Comparison of ENCODE assay signal across 8 cellular contexts in the genomic region with DNA sequence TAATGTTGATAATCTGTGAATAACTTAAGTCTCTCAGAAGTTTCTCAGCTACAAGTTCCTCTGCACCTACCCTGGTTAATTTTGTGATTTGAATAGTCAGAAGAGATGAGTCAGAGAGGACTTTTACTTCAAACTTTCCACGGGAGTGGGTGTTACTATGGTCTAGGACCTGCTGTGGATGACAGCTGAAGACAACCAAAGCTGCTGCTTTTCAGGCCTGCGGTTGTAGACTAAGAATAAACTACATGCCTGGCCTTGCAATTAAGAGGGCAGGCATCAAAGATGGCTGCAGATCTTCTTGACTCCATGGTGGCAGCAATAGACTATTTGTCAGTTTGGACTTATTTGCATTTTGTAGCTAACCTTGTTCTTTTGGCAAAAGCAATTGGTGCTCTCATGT.
DNase-seq lines count a peak whose midpoint lies in the region; ATAC-seq and TF ChIP-seq lines count a peak whose summit lies in the region.

No MANE protein-coding gene starts in this region.

- TF ChIP-seq CTCF in sigmoid colon (IDR thresholded peaks at IDR 0.05) (no peak), body of pancreas (IDR thresholded peaks at IDR 0.05) (no peak)

- peak; percentile 63 for DNase-seq in activated CD8-positive, alpha-beta memory T cell treated with anti-CD3 and anti-CD28 coated beads for 24 hours
- peak; percentile 23 for DNase-seq in stimulated activated CD4-positive, alpha-beta T cell treated with anti-CD3 and anti-CD28 coated beads, Interleukin-4, amount 100 ng/mL, for 1 hour
- no peak for DNase-seq in NCI-H146 treated with DMSO at 0.1 percent for 48 hours (lab: John Stamatoyannopoulos, UW; ENCODE audit: unreplicated experiment)
- no peak for DNase-seq in sigmoid colon
- DNase-seq in cerebellar cortex (ENCODE audit: low spot score): no peak
- DNase-seq in body of pancreas: no peak

- no peaks in the 10 kb centered on the region for H3K36me3 ChIP-seq in sigmoid colon
- no peaks in the 10 kb centered on the region for H3K36me3 ChIP-seq in body of pancreas (replicated peaks in 1 of 2; ENCODE audit: insufficient read depth in 1 of 2, low read depth in 2 of 2)

- no peak for TF ChIP-seq POLR2A in sigmoid colon (IDR thresholded peaks at IDR 0.05)
- TF ChIP-seq POLR2A in body of pancreas (IDR thresholded peaks at IDR 0.05): no peak

- H3K9me3 ChIP-seq in sigmoid colon (no peaks in the 10 kb centered on the region), body of pancreas (no peaks in the 10 kb centered on the region)

- H3K4me3 ChIP-seq in sigmoid colon: no peak overlapping the region
- no peak overlapping the region for H3K4me3 ChIP-seq in body of pancreas

- peaks cover 0 to 14% (median 0%) of the 10 kb centered on the region in 4 donors for H3K4me1 ChIP-seq in sigmoid colon
- H3K4me1 ChIP-seq in body of pancreas: peaks cover 7% of the 10 kb centered on the region

- intact Hi-C loops in sigmoid colon (cut with DNase I) (no loop called here), body of pancreas (cut with DNase I) (no loop called here)

- H3K27me3 ChIP-seq in sigmoid colon (no peaks in the 10 kb centered on the region), body of pancreas (no peaks in the 10 kb centered on the region)

- peak; percentile 95 for ATAC-seq in GM19025 (IDR thresholded peaks at IDR 0.05; ENCODE audit: low read depth, unreplicated experiment)
- peak; percentile 98 for ATAC-seq in HG02852 (IDR thresholded peaks at IDR 0.05; ENCODE audit: unreplicated experiment)
- no peak for ATAC-seq in body of pancreas

- H3K27ac ChIP-seq in sigmoid colon (no peak overlapping the region), body of pancreas (no peak overlapping the region)

- 51 to 70% methylated on average over 2 of the region's 2 CpGs for WGBS in sigmoid colon, 2 donors
- WGBS in body of pancreas, 2 donors: 69 to 78% methylated on average over 2 of the region's 2 CpGs

- TF ChIP-seq EP300 in sigmoid colon (IDR thresholded peaks at IDR 0.05): no peak

Comparison
In these comparisons a context has a peak if more than half of its experiments do, and no peak if none do; other contexts are left out.
1. DNase-seq: peak in activated CD8-positive, alpha-beta memory T cell treated with anti-CD3 and anti-CD28 coated beads for 24 hours (single experiment) and stimulated activated CD4-positive, alpha-beta T cell treated with anti-CD3 and anti-CD28 coated beads, Interleukin-4, amount 100 ng/mL, for 1 hour (single experiment); none in NCI-H146 treated with DMSO at 0.1 percent for 48 hours (single experiment), sigmoid colon (single experiment), cerebellar cortex (single experiment) and body of pancreas (0 of 4).